Comparison of ENCODE assay signal across 9 cellular contexts in the genomic region with DNA sequence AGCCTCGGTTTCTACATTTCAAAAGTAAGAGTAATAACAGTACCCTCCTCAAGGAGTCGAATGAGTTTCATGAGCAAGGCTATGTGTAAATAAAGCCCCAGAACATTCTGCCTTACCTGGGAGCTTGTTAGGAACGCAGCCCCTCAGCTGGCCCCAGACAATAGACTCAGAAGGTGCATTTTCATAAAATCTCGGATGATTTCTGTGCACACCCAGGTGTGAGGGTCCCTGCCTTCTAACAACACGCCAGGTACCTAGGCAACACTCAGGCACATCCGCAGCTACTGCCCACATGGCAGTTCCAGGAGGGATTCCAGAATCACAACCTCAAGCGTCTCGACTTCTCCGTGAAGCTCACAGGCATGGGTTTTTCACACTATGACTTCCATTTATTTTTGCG.
"Had no signal": no experiment of that assay in that cellular context is flagged by ENCODE, and none has a peak within 500 bp of the region (broad histone marks: within the 10 kb centered on the region; RNA-seq: fewer than 3 reads in every experiment).

No MANE protein-coding gene starts in this region.

- DNase-seq: GM23248, GOT3, H7, H9, HCEC 1CT, HFFc6 had no signal

- H3K27ac ChIP-seq: GM23248 had no signal

- H3K9me3 ChIP-seq: HAP-1 had no signal

- H3K36me3 ChIP-seq: HAP-1 had no signal

- H3K4me3 Mint-ChIP-seq: GM23338, H9, HFFc6 had no signal

- H3K4me1 Mint-ChIP-seq: GM23338, H9 had no signal

- H3K4me1 ChIP-seq: HAP-1 had no signal

- ATAC-seq: GM23338, HCT116 had no signal

- H3K4me3 ChIP-seq: GM23248, GM23338, HAP-1 had no signal

- H3K27ac Mint-ChIP-seq: GM23338, H9, HFFc6 had no signal

- H3K9me3 Mint-ChIP-seq: HFFc6 had no signal
